Comparison of ENCODE assay signal across 8 cellular contexts in the genomic region with DNA sequence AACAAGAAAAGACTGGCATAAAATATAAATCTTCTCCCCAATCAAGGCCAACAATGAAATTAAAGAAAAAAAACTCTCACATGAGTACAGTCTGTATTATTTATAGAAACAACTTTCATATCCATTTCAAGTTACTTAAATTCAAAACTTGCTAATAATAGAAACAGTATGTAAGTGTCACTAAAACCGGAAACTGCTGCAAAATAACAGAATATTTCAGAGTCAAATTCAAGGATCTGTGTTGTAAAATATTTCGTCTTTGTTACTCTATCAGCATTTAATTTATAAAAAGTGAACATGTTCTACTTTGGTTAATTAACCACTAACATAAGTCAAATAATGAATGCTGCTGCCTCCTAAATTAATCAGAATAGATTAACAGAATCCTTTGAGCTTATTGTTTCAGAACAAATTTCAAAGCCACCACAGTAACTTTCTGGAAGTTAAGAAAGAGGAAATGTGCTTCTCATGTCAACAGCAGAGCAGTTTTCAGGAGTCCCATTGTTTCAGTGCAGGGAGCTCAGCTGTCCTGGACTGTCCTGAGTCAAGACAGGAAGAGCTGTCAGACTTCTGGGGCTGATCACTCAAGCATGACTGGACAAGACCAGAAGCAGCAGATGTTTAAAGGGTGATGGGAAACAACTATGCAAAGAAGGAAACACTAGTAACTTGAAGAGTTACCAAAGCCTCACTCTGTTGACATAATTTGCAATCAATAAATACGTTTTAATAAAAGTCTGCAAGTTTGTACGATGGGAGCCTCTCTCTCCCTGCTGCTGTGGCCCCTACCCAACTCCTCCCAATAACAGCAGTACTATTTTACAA.
DNase-seq lines count a peak whose midpoint lies in the region; ATAC-seq and TF ChIP-seq lines count a peak whose summit lies in the region.

No MANE protein-coding gene starts in this region.

- no peaks in the 10 kb centered on the region for H3K36me3 ChIP-seq in CD4-positive, alpha-beta memory T cell (ENCODE audit: insufficient read depth, low read length)
- no peaks in the 10 kb centered on the region for H3K36me3 ChIP-seq in SK-N-SH (replicated peaks in 1 of 2; ENCODE audit: control insufficient read depth in 1 of 2, insufficient read depth in 2 of 2, low read length in 1 of 2)

- no peak overlapping the region for H3K9ac ChIP-seq in SK-N-SH

- peaks cover 77 to 100% (median 92%) of the 10 kb centered on the region in 4 donors for H3K4me1 Mint-ChIP-seq in CD4-positive, alpha-beta memory T cell
- peaks cover 69 to 73% of the 10 kb centered on the region in 2 donors for H3K4me1 Mint-ChIP-seq in natural killer cell

- TF ChIP-seq RAD21 in SK-N-SH (IDR thresholded peaks at IDR 0.05; ENCODE audit: low read length) = no peak

- H3K27me3 Mint-ChIP-seq in CD4-positive, alpha-beta memory T cell = no peaks in the 10 kb centered on the region
- H3K27me3 Mint-ChIP-seq in natural killer cell (ENCODE audit: low read depth in 2 of 2) = no peaks in the 10 kb centered on the region

- no peak for TF ChIP-seq CTCF in SK-N-SH (IDR thresholded peaks at IDR 0.05)
- TF ChIP-seq CTCF in natural killer cell (IDR thresholded peaks at IDR 0.05) = no peak

- peaks cover 3% of the 10 kb centered on the region in 2 donors for H3K36me3 Mint-ChIP-seq in CD4-positive, alpha-beta memory T cell
- no peaks in the 10 kb centered on the region for H3K36me3 Mint-ChIP-seq in natural killer cell

- H3K4me3 ChIP-seq in CD4-positive, alpha-beta memory T cell (ENCODE audit: low read length in 2 of 2) = no peak overlapping the region
- H3K4me3 ChIP-seq in SK-N-SH (ENCODE audit: low read depth in 2 of 2, low read length in 1 of 2) = no peak overlapping the region

- H3K27me3 ChIP-seq in CD4-positive, alpha-beta memory T cell (ENCODE audit: insufficient read depth, low read length) = no peaks in the 10 kb centered on the region
- no peaks in the 10 kb centered on the region for H3K27me3 ChIP-seq in SK-N-SH (ENCODE audit: insufficient read depth)

- WGBS in SK-N-SH (ENCODE audit: low lambda C conversion rate) = 86% methylated on average over 4 of the region's 4 CpGs

- POLR2A ChIA-PET in CD4-positive, alpha-beta memory T cell (lab: Charles Lee; ENCODE audit: partially characterized antibody) = interaction anchor here (1.3 kb wide), 1 partner anchor 76 kb away, joined by 4 read pairs; no protein-coding TSS in a partner anchor
- POLR2A ChIA-PET in SK-N-SH (lab: Yijun Ruan, JAX) = no interaction called here

- H3K27ac ChIP-seq in CD4-positive, alpha-beta memory T cell (ENCODE audit: low read depth, low read length) = peak overlapping the region; percentile 12
- H3K27ac ChIP-seq in SK-N-SH (ENCODE audit: low read depth in 2 of 2, low read length in 1 of 2) = peak overlapping the region; percentile 19; a peak in 3 of 4 replicates

- peak overlapping the region; percentile 64 to 94 (median 85) for H3K27ac Mint-ChIP-seq in CD4-positive, alpha-beta memory T cell
- peak overlapping the region; percentile 82 to 86 for H3K27ac Mint-ChIP-seq in natural killer cell

- H2AFZ ChIP-seq in SK-N-SH (ENCODE audit: low read depth) = no peak overlapping the region

- no peak for DNase-seq in CD4-positive, alpha-beta memory T cell
- no peak for DNase-seq in SK-N-SH
- DNase-seq in fibroblast of gingiva (ENCODE audit: low read depth) = peak; percentile 56
- DNase-seq in natural killer cell = no peak
- DNase-seq in stimulated activated CD4-positive, alpha-beta T cell treated with anti-CD3 and anti-CD28 coated beads, Interleukin-15, amount 100 ng/mL, for 24 hours = no peak
- DNase-seq in NCI-H510A (lab: John Stamatoyannopoulos, UW) = no peak

- ATAC-seq in GM19324 (IDR thresholded peaks at IDR 0.05; ENCODE audit: low FRiP score, unreplicated experiment) (peak; percentile 91), HG03342 (IDR thresholded peaks at IDR 0.05; ENCODE audit: unreplicated experiment) (peak; percentile 86), natural killer cell (peak; percentile 69 to 77 (median 75))

- H3K4me2 ChIP-seq in SK-N-SH = peak overlapping the region; percentile 48; the same call in 1 of the 2 replicates

- intact Hi-C loops in CD4-positive, alpha-beta memory T cell (cut with micrococcal nuclease) = loop anchor here (2.0 kb wide), 1 partner anchor 13 kb away; no protein-coding TSS in a partner anchor
- intact Hi-C loops in natural killer cell (cut with micrococcal nuclease) = loop anchor here (5.0 kb wide), 1 partner anchor 73 kb away; no protein-coding TSS in a partner anchor

- H3K4me3 Mint-ChIP-seq in CD4-positive, alpha-beta memory T cell = peak overlapping the region; percentile 67 to 88 (median 78)
- peak overlapping the region; percentile 51 for H3K4me3 Mint-ChIP-seq in natural killer cell

- H3K4me1 ChIP-seq in CD4-positive, alpha-beta memory T cell (ENCODE audit: insufficient read depth, low read length) = peaks cover 94% of the 10 kb centered on the region
- peaks cover 3 to 26% of the 10 kb centered on the region in 2 experiments; a peak in 3 of 4 replicates for H3K4me1 ChIP-seq in SK-N-SH (ENCODE audit: control insufficient read depth in 1 of 2, insufficient read depth in 2 of 2, low read depth in 1 of 2, low read length in 1 of 2)

- H3K9me3 ChIP-seq in CD4-positive, alpha-beta memory T cell (ENCODE audit: control insufficient read depth in 1 of 2, low read length in 2 of 2) = no peaks in the 10 kb centered on the region
- no peaks in the 10 kb centered on the region for H3K9me3 ChIP-seq in SK-N-SH

- CTCF ChIA-PET in CD4-positive, alpha-beta memory T cell (lab: Charles Lee; ENCODE audit: partially characterized antibody) = interaction anchor here (0.6 to 1.1 kb wide), 3 partner anchors 9 to 93 kb away, joined by 3 read pairs; no protein-coding TSS in a partner anchor
- CTCF ChIA-PET in SK-N-SH (lab: Yijun Ruan, JAX) = no interaction called here

- no peaks in the 10 kb centered on the region for H3F3A ChIP-seq in SK-N-SH (replicated peaks; ENCODE audit: insufficient read depth)

- TF ChIP-seq EP300 in SK-N-SH (IDR thresholded peaks at IDR 0.05; ENCODE audit: borderline replicate concordance in 1 of 2, low read depth in 1 of 2, low read length in 1 of 2) = no peak

- peaks cover 0 to 2% (median 0%) of the 10 kb centered on the region in 8 donors for H3K9me3 Mint-ChIP-seq in CD4-positive, alpha-beta memory T cell
- H3K9me3 Mint-ChIP-seq in natural killer cell = no peaks in the 10 kb centered on the region

- peaks cover 14% of the 10 kb centered on the region; the same call in 1 of the 2 replicates for H4K20me1 ChIP-seq in SK-N-SH (ENCODE audit: insufficient read depth)

- H3K79me2 ChIP-seq in SK-N-SH (ENCODE audit: insufficient read depth) = peaks cover 3% of the 10 kb centered on the region

- no peaks in the 10 kb centered on the region for H3K9me2 ChIP-seq in SK-N-SH

TF ChIP-seq in SK-N-SH, 30 proteins besides CTCF, POLR2A, EP300 and RAD21:
- TF ChIP-seq FOXM1 (IDR thresholded peaks at IDR 0.05; ENCODE audit: low read depth) = no peak
- TF ChIP-seq RCOR1 (IDR thresholded peaks at IDR 0.05; ENCODE audit: low read length) = no peak
- TF ChIP-seq TCF12 (IDR thresholded peaks at IDR 0.05) = peak; percentile 57
- TF ChIP-seq, protein P1, sequence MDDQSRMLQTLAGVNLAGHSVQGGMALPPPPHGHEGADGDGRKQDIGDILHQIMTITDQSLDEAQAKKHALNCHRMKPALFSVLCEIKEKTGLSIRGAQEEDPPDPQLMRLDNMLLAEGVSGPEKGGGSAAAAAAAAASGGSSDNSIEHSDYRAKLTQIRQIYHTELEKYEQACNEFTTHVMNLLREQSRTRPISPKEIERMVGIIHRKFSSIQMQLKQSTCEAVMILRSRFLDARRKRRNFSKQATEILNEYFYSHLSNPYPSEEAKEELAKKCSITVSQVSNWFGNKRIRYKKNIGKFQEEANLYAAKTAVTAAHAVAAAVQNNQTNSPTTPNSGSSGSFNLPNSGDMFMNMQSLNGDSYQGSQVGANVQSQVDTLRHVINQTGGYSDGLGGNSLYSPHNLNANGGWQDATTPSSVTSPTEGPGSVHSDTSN (IDR thresholded peaks at IDR 0.05) = peak; percentile 63
- TF ChIP-seq, protein P2, sequence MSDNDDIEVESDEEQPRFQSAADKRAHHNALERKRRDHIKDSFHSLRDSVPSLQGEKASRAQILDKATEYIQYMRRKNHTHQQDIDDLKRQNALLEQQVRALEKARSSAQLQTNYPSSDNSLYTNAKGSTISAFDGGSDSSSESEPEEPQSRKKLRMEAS (IDR thresholded peaks at IDR 0.05; ENCODE audit: low read depth) = no peak
TF ChIP-seq in SK-N-SH: peak in this region for 2.
